ENCODE assay signal across 19 cellular contexts in genomic region chr16:57822018-57822553, GRCh38. TPM values are rescaled to one million over a fixed set of nuclear protein-coding genes. Genes with fewer than 3 reads are reported as not detected.
DNase-seq lines count a peak whose midpoint lies in the region; ATAC-seq, FAIRE-seq and TF ChIP-seq lines count a peak whose summit lies in the region.
"Had no signal": no experiment of that assay in that cellular context is flagged by ENCODE, and none has a peak within 500 bp of the region (broad histone marks: within the 10 kb centered on the region; RNA-seq: fewer than 3 reads in every experiment).

No MANE protein-coding gene starts in this region.

- H3K9me3 Mint-ChIP-seq in WTC11, result no peaks in the 10 kb centered on the region
- H3K9me3 Mint-ChIP-seq: CD4-positive, CD25-positive, alpha-beta regulatory T cell had no signal

- H3K9me3 ChIP-seq in A549 (no peaks in the 10 kb centered on the region), left lung (no peaks in the 10 kb centered on the region), thyroid gland (no peaks in the 10 kb centered on the region), OCI-LY7 (ENCODE audit: low read length) (no peaks in the 10 kb centered on the region)
- H3K9me3 ChIP-seq: BLaER1 treated with 17β-estradiol and CSF1 and Interleukin-3, amounts not matched to agents 10 nM and 100 nM had no signal

- H4K20me1 ChIP-seq in OCI-LY7 (ENCODE audit: insufficient read depth, low read length), result no peaks in the 10 kb centered on the region
- H4K20me1 ChIP-seq: BLaER1 treated with 17β-estradiol and CSF1 and Interleukin-3, amounts not matched to agents 10 nM and 100 nM had no signal

- H3K27me3 ChIP-seq in left lung, result no peaks in the 10 kb centered on the region
- no peaks in the 10 kb centered on the region for H3K27me3 ChIP-seq in thyroid gland
- H3K27me3 ChIP-seq: BLaER1 treated with 17β-estradiol and CSF1 and Interleukin-3, amounts not matched to agents 10 nM and 100 nM had no signal

- no peaks in the 10 kb centered on the region for H3K36me3 ChIP-seq in left lung
- H3K36me3 ChIP-seq in thyroid gland, result no peaks in the 10 kb centered on the region
- H3K36me3 ChIP-seq in OCI-LY7 (ENCODE audit: insufficient read depth, low read length), result no peaks in the 10 kb centered on the region
- H3K36me3 ChIP-seq: BLaER1 treated with 17β-estradiol and CSF1 and Interleukin-3, amounts not matched to agents 10 nM and 100 nM had no signal

- H2AFZ ChIP-seq in OCI-LY7 (ENCODE audit: low read length), result no peak overlapping the region

- WGBS in A549 (ENCODE audit: missing lambda C conversion rate), result 92% methylated on average over 5 of the region's 5 CpGs
- 90 to 99% methylated on average over 5 of the region's 5 CpGs for WGBS in thyroid gland, 2 donors

- no peak for TF ChIP-seq CTCF in A549 (IDR thresholded peaks at IDR 0.05)
- TF ChIP-seq CTCF in WTC11 (IDR thresholded peaks at IDR 0.05), result no peak
- no peak for TF ChIP-seq CTCF in left lung (IDR thresholded peaks at IDR 0.05)
- no peak for TF ChIP-seq CTCF in thyroid gland (IDR thresholded peaks at IDR 0.05)
- no peak for TF ChIP-seq CTCF in OCI-LY7 (conservative IDR thresholded peaks at IDR 0.05; ENCODE audit: low read length)

- H3K36me3 Mint-ChIP-seq in WTC11, result no peaks in the 10 kb centered on the region
- H3K36me3 Mint-ChIP-seq: CD4-positive, CD25-positive, alpha-beta regulatory T cell had no signal

- peak overlapping the region; percentile 66 for H3K27ac Mint-ChIP-seq in WTC11
- H3K27ac Mint-ChIP-seq: CD4-positive, CD25-positive, alpha-beta regulatory T cell had no signal

- H3K27me3 Mint-ChIP-seq in WTC11 (ENCODE audit: low read depth), result no peaks in the 10 kb centered on the region

- no peaks in the 10 kb centered on the region for H3K9me2 ChIP-seq in OCI-LY7 (ENCODE audit: insufficient read depth, low read length)

- TF ChIP-seq EP300 in A549 (IDR thresholded peaks at IDR 0.05), result no peak

- POLR2A ChIA-PET in A549 (lab: Yijun Ruan, JAX), result interaction anchor here (0.7 to 1.8 kb wide), 2 partner anchors 12 to 14 kb away, joined by 5 to 7 read pairs; no protein-coding TSS in a partner anchor
- POLR2A ChIA-PET in WTC11 (lab: Charles Lee), result no interaction called here
- POLR2A ChIA-PET in OCI-LY7 (lab: Charles Lee), result no interaction called here

- BruUV-seq in OCI-LY7 (replicated peaks; lab: Mats Ljungman, UMichigan), result no TSS peak

- TF ChIP-seq POLR2A in A549 (IDR thresholded peaks at IDR 0.05; ENCODE audit: low read length) (no peak), thyroid gland (IDR thresholded peaks at IDR 0.05) (no peak)

- no peak for DNase-seq in A549 (ENCODE audit: low read depth in 1 of 2, low spot score in 1 of 2)
- no peak for DNase-seq in WTC11 (ENCODE audit: low spot score)
- no peak for DNase-seq in left lung
- no peak for DNase-seq in thyroid gland
- no peak for DNase-seq in hepatic stellate cell (ENCODE audit: low spot score)
- DNase-seq in COLO829 (ENCODE audit: low spot score), result no peak
- no peak for DNase-seq in OCI-LY7 (ENCODE audit: low spot score)
- DNase-seq: ACHN; CD4-positive, CD25-positive, alpha-beta regulatory T cell; DMS153; DMS79 treated with DMSO at 0.1 percent for 48 hours; EL; HCEC 1CT; IMR-90; KG1 had no signal

- H3K79me2 ChIP-seq in OCI-LY7 (ENCODE audit: insufficient read depth, low read depth, low read length), result no peaks in the 10 kb centered on the region

- H3K4me3 ChIP-seq in A549 (no peak overlapping the region), left lung (no peak overlapping the region), thyroid gland (replicated peaks in 1 of 3) (no peak overlapping the region), OCI-LY7 (ENCODE audit: low read depth, low read length, poor library complexity, severe bottlenecking) (no peak overlapping the region)
- H3K4me3 ChIP-seq: BLaER1 treated with 17β-estradiol and CSF1 and Interleukin-3, amounts not matched to agents 10 nM and 100 nM had no signal

- peak overlapping the region; percentile 70 to 85 for H3K27ac ChIP-seq in A549
- H3K27ac ChIP-seq in left lung, result no peak overlapping the region
- H3K27ac ChIP-seq in thyroid gland, result peak overlapping the region; percentile 89 to 98 (median 98)
- H3K27ac ChIP-seq in OCI-LY7 (ENCODE audit: low read depth, low read length, poor library complexity, severe bottlenecking), result no peak overlapping the region
- H3K27ac ChIP-seq: 22Rv1; BLaER1 treated with 17β-estradiol and CSF1 and Interleukin-3, amounts not matched to agents 10 nM and 100 nM had no signal

- no peak for TF ChIP-seq RAD21 in A549 (conservative IDR thresholded peaks at IDR 0.05 in 1 of 2, IDR thresholded peaks at IDR 0.05 in 1 of 2)

- H3K4me1 ChIP-seq in A549 (peaks cover 75% of the 10 kb centered on the region), left lung (peaks cover 0 to 6% of the 10 kb centered on the region in 2 donors), thyroid gland (peaks cover 48 to 51% of the 10 kb centered on the region in 2 donors), OCI-LY7 (ENCODE audit: insufficient read depth, low read length, poor library complexity, severe bottlenecking) (no peaks in the 10 kb centered on the region)

- H3K4me1 Mint-ChIP-seq in WTC11, result peaks cover 19% of the 10 kb centered on the region
- H3K4me1 Mint-ChIP-seq: CD4-positive, CD25-positive, alpha-beta regulatory T cell had no signal

- CTCF ChIA-PET in A549 (lab: Yijun Ruan, JAX), result interaction anchor here (0.9 to 1.8 kb wide), 5 partner anchors 12 to 174 kb away, joined by 3 to 6 read pairs (median 3); partner anchors contain the start of gene KIFC3
- CTCF ChIA-PET in WTC11 (lab: Charles Lee), result no interaction called here
- CTCF ChIA-PET in OCI-LY7 (lab: Charles Lee; ENCODE audit: unreplicated experiment), result no interaction called here

- H3K4me3 Mint-ChIP-seq in WTC11, result no peak overlapping the region

- intact Hi-C loops in left lung (cut with DNase I), result no loop called here
- intact Hi-C loops in thyroid gland (cut with DNase I), result no loop called here
- intact Hi-C loops in OCI-LY7 (cut with micrococcal nuclease; ENCODE audit: unreplicated experiment), result no loop called here

- no peak for ATAC-seq in A549
- no peak for ATAC-seq in WTC11
- peak; percentile 13 for ATAC-seq in left lung

- H3K4me2 ChIP-seq in A549, result peak overlapping the region; percentile 53
- H3K4me2 ChIP-seq in OCI-LY7 (ENCODE audit: low read length), result no peak overlapping the region

- no peak for FAIRE-seq in A549 (lab: Jason Lieb, UNC)
- FAIRE-seq: G401.6, GM12891 had no signal

TF ChIP-seq in A549, 52 proteins besides CTCF, POLR2A, EP300 and RAD21:
- TF ChIP-seq, protein P1, sequence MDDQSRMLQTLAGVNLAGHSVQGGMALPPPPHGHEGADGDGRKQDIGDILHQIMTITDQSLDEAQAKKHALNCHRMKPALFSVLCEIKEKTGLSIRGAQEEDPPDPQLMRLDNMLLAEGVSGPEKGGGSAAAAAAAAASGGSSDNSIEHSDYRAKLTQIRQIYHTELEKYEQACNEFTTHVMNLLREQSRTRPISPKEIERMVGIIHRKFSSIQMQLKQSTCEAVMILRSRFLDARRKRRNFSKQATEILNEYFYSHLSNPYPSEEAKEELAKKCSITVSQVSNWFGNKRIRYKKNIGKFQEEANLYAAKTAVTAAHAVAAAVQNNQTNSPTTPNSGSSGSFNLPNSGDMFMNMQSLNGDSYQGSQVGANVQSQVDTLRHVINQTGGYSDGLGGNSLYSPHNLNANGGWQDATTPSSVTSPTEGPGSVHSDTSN (IDR thresholded peaks at IDR 0.05), result no peak
- TF ChIP-seq TFCP2L1 (CRISPR knock-in tag; IDR thresholded peaks at IDR 0.05), result 0 out of 2 replicates have a peak, but pooled peaks have one; percentile 17

TF ChIP-seq in WTC11, 78 proteins besides CTCF, POLR2A, EP300 and RAD21:
- TF ChIP-seq ERG (CRISPR knock-in tag; IDR thresholded peaks at IDR 0.05), result no peak
- TF ChIP-seq ESRRA (CRISPR knock-in tag; IDR thresholded peaks at IDR 0.05; ENCODE audit: borderline replicate concordance), result no peak
- no peak for TF ChIP-seq STAT6 (CRISPR knock-in tag; conservative IDR thresholded peaks at IDR 0.05; ENCODE audit: low read depth)

RNA-seq across cellular contexts. Expression of gene KIFC3, which starts 19.8 kb away (rescaled TPM):
- polyA plus RNA-seq in A549 (2011; rRNA removed) (127 and 128 TPM in 2 replicates), A549 (2017; fragmentation: RNase III; extraction: RNeasy Plus Mini Kit Qiagen cat#74134 plus additional on column Dnase treatment) (171 to 180 TPM (median 178 TPM) in 3 replicates)
- polyA plus RNA-seq in A549 (2012; cell fraction: cytosol; rRNA removed), result 236 and 291 TPM in 2 replicates
- 781 and 955 TPM in 2 replicates for polyA plus RNA-seq in A549 (2012; cell fraction: nucleus; rRNA removed)
- polyA minus RNA-seq in A549 (2011; rRNA and poly(A)+ RNA removed), result 225 and 333 TPM in 2 replicates
- total RNA-seq in WTC11 (2021) (9.2 to 11.6 TPM (median 10.0 TPM) in 3 replicates), left lung (10 to 100 TPM; 68.7 to 96.8 TPM), thyroid gland (100 to 1,000 TPM in 3 of 4 donors, 10 to 100 TPM in 1; 88.8 to 153 (median 132) TPM), OCI-LY7 (2022) (0.61 TPM in 1 of 2 replicates, not detected in the other)
- total RNA-seq in OCI-LY7 (2014; rRNA removed; shearing (Covaris generic)), result not detected in 2 replicates
- polyA plus RNA-seq: CD4-positive, CD25-positive, alpha-beta regulatory T cell had no signal

Comparison
In these comparisons a context has a peak if more than half of its experiments do, and no peak if none do; other contexts are left out.
1. H3K27ac ChIP-seq: peak in A549 (2 of 2) and thyroid gland (3 of 3); none in left lung (0 of 2) and OCI-LY7 (single experiment).